Comparison of ENCODE assay signal across 8 cellular contexts in genomic region chr11:6711552-6711951, GRCh38. TPM values are rescaled to one million over a fixed set of nuclear protein-coding genes. Genes with fewer than 3 reads are reported as not detected.
DNase-seq lines count a peak whose midpoint lies in the region; ATAC-seq and TF ChIP-seq lines count a peak whose summit lies in the region.
"Not testable (repeated sequence)": the region's sequence is repeated elsewhere in the genome, so short reads cannot be mapped to it uniquely, and the experiment has no call there.

No MANE protein-coding gene starts in this region.

- dilution Hi-C loops in IMR-90 (cut with HindIII; ENCODE audit: low sequenced_read_pairs, unreplicated experiment) = not testable (repeated sequence)

- not testable (repeated sequence) for BruUV-seq in IMR-90 (replicated peaks; lab: Mats Ljungman, UMichigan); Panc1 (replicated peaks; lab: Mats Ljungman, UMichigan)

- not testable (repeated sequence) for H3K4me1 Mint-ChIP-seq in activated CD4-positive, alpha-beta memory T cell treated with anti-CD3 and anti-CD28 coated beads, Interleukin-2, amount 10 ng/mL, durations not matched to agents 7 days and 5 days; osteocyte (ENCODE audit: unreplicated experiment)

- no CpG with 5 or more reads among the region's 7 CpGs for WGBS in IMR-90 (ENCODE audit: extremely low coverage in 2 of 2, insufficient read length in 1 of 2), 2 experiments
- 97% methylated on average over 7 of the region's 7 CpGs; no CpG with 5 or more reads in 1 of the 2 donors for WGBS in transverse colon (ENCODE audit: low coverage in 1 of 2), 2 donors

- H3K27ac Mint-ChIP-seq in activated CD4-positive, alpha-beta memory T cell treated with anti-CD3 and anti-CD28 coated beads, Interleukin-2, amount 10 ng/mL, durations not matched to agents 7 days and 5 days; osteocyte (ENCODE audit: unreplicated experiment): not testable (repeated sequence)

- not testable (repeated sequence) for H3K9ac ChIP-seq in IMR-90 (ENCODE audit: low read depth, low read length)

- not testable (repeated sequence) for H2BK120ac ChIP-seq in IMR-90 (ENCODE audit: low read depth, low read length)

- H4K5ac ChIP-seq in IMR-90 (ENCODE audit: low read depth, low read length) = not testable (repeated sequence)

- H3K9me3 Mint-ChIP-seq in activated CD4-positive, alpha-beta memory T cell treated with anti-CD3 and anti-CD28 coated beads, Interleukin-2, amount 10 ng/mL, durations not matched to agents 7 days and 5 days; osteocyte (ENCODE audit: unreplicated experiment): not testable (repeated sequence)

- H3K4me2 ChIP-seq in IMR-90 (ENCODE audit: low read depth, low read length) = not testable (repeated sequence)

- not testable (repeated sequence) for H2BK20ac ChIP-seq in IMR-90 (ENCODE audit: low read depth, low read length)

- not testable (repeated sequence) for H2BK15ac ChIP-seq in IMR-90 (ENCODE audit: low read depth, low read length)

- POLR2A ChIA-PET in IMR-90 (lab: Charles Lee; ENCODE audit: unreplicated experiment); Panc1 (lab: Charles Lee); activated CD4-positive, alpha-beta memory T cell treated with anti-CD3 and anti-CD28 coated beads, Interleukin-2, amount 10 ng/mL, durations not matched to agents 7 days and 5 days (lab: Charles Lee): not testable (repeated sequence)

- DNase-seq in COLO829 (ENCODE audit: low spot score) = peak; percentile 27
- DNase-seq in IMR-90; Panc1 (ENCODE audit: low read depth, low spot score); astrocyte of the spinal cord (ENCODE audit: low read depth, low spot score); osteocyte (ENCODE audit: extremely low spot score, unreplicated experiment): not testable (repeated sequence)
- peak; percentile 40 for DNase-seq in activated CD4-positive, alpha-beta memory T cell treated with anti-CD3 and anti-CD28 coated beads, Interleukin-2, amount 10 ng/mL, durations not matched to agents 7 days and 5 days
- peak; percentile 3 for DNase-seq in glomerular visceral epithelial cell (ENCODE audit: extremely low spot score)
- peak; percentile 11 for DNase-seq in transverse colon

- H3K4me1 ChIP-seq in IMR-90 (ENCODE audit: control insufficient read depth, insufficient read depth, low read length); Panc1 (ENCODE audit: control insufficient read depth, insufficient read depth, low read length); transverse colon: not testable (repeated sequence)

- not testable (repeated sequence) for H3K79me1 ChIP-seq in IMR-90 (ENCODE audit: low read depth in 1 of 2, low read length in 2 of 2)

- H2BK5ac ChIP-seq in IMR-90 (ENCODE audit: low read depth, low read length, poor library complexity, severe bottlenecking) = not testable (repeated sequence)

- TF ChIP-seq POLR2A in IMR-90 (IDR thresholded peaks at IDR 0.05; ENCODE audit: low read depth, low read length); transverse colon (IDR thresholded peaks at IDR 0.05): not testable (repeated sequence)

- in situ Hi-C loops in IMR-90 (cut with MboI; ENCODE audit: low sequenced_read_pairs); Panc1 (cut with HindIII; ENCODE audit: low pct_unique_long_range_greater_than_20kb, low sequenced_read_pairs); astrocyte of the spinal cord (cut with HindIII; ENCODE audit: low sequenced_read_pairs); transverse colon (cut with MboI; ENCODE audit: low pct_ligation_motif_present in 1 of 4, low pct_unique_long_range_greater_than_20kb in 1 of 4, low sequenced_read_pairs in 3 of 4): not testable (repeated sequence)

- H3K4me3 ChIP-seq in IMR-90 (ENCODE audit: insufficient read depth, low read depth, low read length); Panc1 (ENCODE audit: low read depth in 2 of 2, low read length in 2 of 2); astrocyte of the spinal cord (ENCODE audit: low read depth, low read length); transverse colon: not testable (repeated sequence)

- peak; percentile 26; the same call in 1 of the 2 replicates for TF ChIP-seq CTCF in IMR-90 (conservative IDR thresholded peaks at IDR 0.05; ENCODE audit: low read depth, low read length)
- peak; percentile 77 for TF ChIP-seq CTCF in Panc1 (IDR thresholded peaks at IDR 0.05)
- peak; percentile 46 for TF ChIP-seq CTCF in astrocyte of the spinal cord (IDR thresholded peaks at IDR 0.05; ENCODE audit: low read depth, low read length)
- TF ChIP-seq CTCF in osteocyte (IDR thresholded peaks at IDR 0.05) = peak; percentile 40
- peak in 2 of 5 experiments; percentile 22 to 25 for TF ChIP-seq CTCF in transverse colon (IDR thresholded peaks at IDR 0.05)

- H3K14ac ChIP-seq in IMR-90 (replicated peaks; ENCODE audit: low read depth, low read length) = not testable (repeated sequence)

- not testable (repeated sequence) for H4K20me1 ChIP-seq in IMR-90 (ENCODE audit: insufficient read depth, low read length)

- CTCF ChIA-PET in IMR-90 (lab: Yijun Ruan, JAX) = not testable (repeated sequence)
- CTCF ChIA-PET in Panc1 (lab: Charles Lee) = interaction anchor here (1.0 kb wide), 1 partner anchor 181 kb away, joined by 3 read pairs; no protein-coding TSS in a partner anchor
- CTCF ChIA-PET in activated CD4-positive, alpha-beta memory T cell treated with anti-CD3 and anti-CD28 coated beads, Interleukin-2, amount 10 ng/mL, durations not matched to agents 7 days and 5 days (lab: Charles Lee) = interaction anchor here (0.8 to 2.0 kb wide), 6 partner anchors 27 to 181 kb away, joined by 3 to 12 read pairs (median 4); partner anchors contain the start of gene MRPL17

- H3K9me3 ChIP-seq in IMR-90 (ENCODE audit: control insufficient read depth, insufficient read depth, low read length); Panc1 (ENCODE audit: control insufficient read depth, insufficient read depth, low read depth, low read length); transverse colon: not testable (repeated sequence)

- not testable (repeated sequence) for ATAC-seq in IMR-90 (ENCODE audit: low read depth); Panc1

- TF ChIP-seq EP300 in transverse colon (IDR thresholded peaks at IDR 0.05; ENCODE audit: low read depth) = not testable (repeated sequence)

- H3K56ac ChIP-seq in IMR-90 (ENCODE audit: extremely low read depth, insufficient read depth, low read length) = not testable (repeated sequence)

- intact Hi-C loops in IMR-90 (cut with micrococcal nuclease); Panc1 (cut with micrococcal nuclease; ENCODE audit: unreplicated experiment); transverse colon (cut with DNase I; ENCODE audit: low total_unique reads): not testable (repeated sequence)

- peaks cover 53% of the 10 kb centered on the region for H3K36me3 Mint-ChIP-seq in activated CD4-positive, alpha-beta memory T cell treated with anti-CD3 and anti-CD28 coated beads, Interleukin-2, amount 10 ng/mL, durations not matched to agents 7 days and 5 days (ENCODE audit: low read depth)
- not testable (repeated sequence) for H3K36me3 Mint-ChIP-seq in osteocyte (ENCODE audit: unreplicated experiment)

- not testable (repeated sequence) for H3K27ac ChIP-seq in IMR-90 (ENCODE audit: insufficient read depth, low read length); Panc1 (ENCODE audit: low read length); transverse colon

- not testable (repeated sequence) for H2AK5ac ChIP-seq in IMR-90 (ENCODE audit: low read depth, low read length)

- not testable (repeated sequence) for H2AFZ ChIP-seq in IMR-90 (replicated peaks; ENCODE audit: low read length, poor library complexity)

- H3K27me3 ChIP-seq in IMR-90 (ENCODE audit: control insufficient read depth, insufficient read depth, low read length); transverse colon: not testable (repeated sequence)
- H3K27me3 ChIP-seq in Panc1 (ENCODE audit: control insufficient read depth, insufficient read depth, low read length) = peaks cover 19% of the 10 kb centered on the region

- not testable (repeated sequence) for TF ChIP-seq RAD21 in IMR-90 (IDR thresholded peaks at IDR 0.05; ENCODE audit: low read length)

- H3K4ac ChIP-seq in IMR-90 (ENCODE audit: low read depth, low read length) = not testable (repeated sequence)

- H3K4me3 Mint-ChIP-seq in activated CD4-positive, alpha-beta memory T cell treated with anti-CD3 and anti-CD28 coated beads, Interleukin-2, amount 10 ng/mL, durations not matched to agents 7 days and 5 days; osteocyte (ENCODE audit: unreplicated experiment): not testable (repeated sequence)

- H2AK9ac ChIP-seq in IMR-90 (replicated peaks; ENCODE audit: low read depth, low read length, poor library complexity) = not testable (repeated sequence)

- not testable (repeated sequence) for H3K9me1 ChIP-seq in IMR-90 (ENCODE audit: insufficient read depth, low read length)

- not testable (repeated sequence) for H4K8ac ChIP-seq in IMR-90 (ENCODE audit: low read depth in 2 of 2, low read length in 2 of 2)

- not testable (repeated sequence) for H3K27me3 Mint-ChIP-seq in activated CD4-positive, alpha-beta memory T cell treated with anti-CD3 and anti-CD28 coated beads, Interleukin-2, amount 10 ng/mL, durations not matched to agents 7 days and 5 days
- H3K27me3 Mint-ChIP-seq in osteocyte (ENCODE audit: unreplicated experiment) = peaks cover 37% of the 10 kb centered on the region

- not testable (repeated sequence) for H4K91ac ChIP-seq in IMR-90 (ENCODE audit: insufficient read depth, low read depth, low read length)

- not testable (repeated sequence) for H3K23ac ChIP-seq in IMR-90 (ENCODE audit: low read depth, low read length)

- not testable (repeated sequence) for H3K36me3 ChIP-seq in IMR-90 (ENCODE audit: control insufficient read depth, insufficient read depth, low read length); Panc1 (ENCODE audit: control insufficient read depth, insufficient read depth, low read length); transverse colon

- not testable (repeated sequence) for H3K18ac ChIP-seq in IMR-90 (ENCODE audit: low read depth, low read length)

RNA-seq across cellular contexts. Expression of gene MRPL17, which starts 28.4 kb away (rescaled TPM):
- total RNA-seq in IMR-90 (2012; rRNA removed) = 65.8 and 70.3 TPM in 2 replicates
- 85.2 and 97.5 TPM in 2 replicates for polyA plus RNA-seq in IMR-90 (2012; rRNA removed)
- 62.0 and 80.4 TPM in 2 replicates for polyA plus RNA-seq in IMR-90 (2012; cell fraction: cytosol; rRNA removed)
- polyA plus RNA-seq in IMR-90 (2012; cell fraction: nucleus; rRNA removed; ENCODE audit: low replicate concordance) = 19.4 and 28.9 TPM in 2 replicates
- 115 TPM for total RNA-seq in Panc1 (2021; ENCODE audit: unreplicated experiment)
- polyA plus RNA-seq in Panc1 (2012; ENCODE audit: insufficient read length) = 168 TPM
- total RNA-seq in activated CD4-positive, alpha-beta memory T cell treated with anti-CD3 and anti-CD28 coated beads, Interleukin-2, amount 10 ng/mL, durations not matched to agents 7 days and 5 days = 10 to 100 TPM; 54.1 to 56.3 TPM
- 47.8 and 49.8 TPM in 2 replicates for total RNA-seq in osteocyte
- total RNA-seq in transverse colon = 10 to 100 TPM in 3 of 4 donors, 1 to 10 TPM in 1; 9.3 to 62.9 (median 14.2) TPM

RNA-seq across cellular contexts. Expression of gene DCHS1, which starts 55.9 kb away (rescaled TPM):
- total RNA-seq in IMR-90 (2012; rRNA removed) = 1.4 and 1.7 TPM in 2 replicates
- 3.3 and 3.8 TPM in 2 replicates for polyA plus RNA-seq in IMR-90 (2012; rRNA removed)
- 2.0 and 3.8 TPM in 2 replicates for polyA plus RNA-seq in IMR-90 (2012; cell fraction: cytosol; rRNA removed)
- polyA plus RNA-seq in IMR-90 (2012; cell fraction: nucleus; rRNA removed; ENCODE audit: low replicate concordance) = 6.7 and 13.0 TPM in 2 replicates
- total RNA-seq in Panc1 (2021; ENCODE audit: unreplicated experiment) = 2.2 TPM
- 2.8 TPM for polyA plus RNA-seq in Panc1 (2012; ENCODE audit: insufficient read length)
- under 1 TPM; 0.23 to 0.25 TPM for total RNA-seq in activated CD4-positive, alpha-beta memory T cell treated with anti-CD3 and anti-CD28 coated beads, Interleukin-2, amount 10 ng/mL, durations not matched to agents 7 days and 5 days
- total RNA-seq in osteocyte = 63.0 and 63.3 TPM in 2 replicates
- total RNA-seq in transverse colon = 10 to 100 TPM in 3 of 4 donors, 1 to 10 TPM in 1; 5.5 to 17.7 (median 14.0) TPM
